Comparison of ENCODE assay signal across 8 cellular contexts in genomic region chr19:37077615-37077928, GRCh38. TPM values are rescaled to one million over a fixed set of nuclear protein-coding genes. Genes with fewer than 3 reads are reported as not detected.
DNase-seq lines count a peak whose midpoint lies in the region; ATAC-seq, FAIRE-seq and TF ChIP-seq lines count a peak whose summit lies in the region.

No MANE protein-coding gene starts in this region.

- TF ChIP-seq CTCF in AG10803 (conservative IDR thresholded peaks at IDR 0.05; ENCODE audit: low read length) (no peak), astrocyte (IDR thresholded peaks at IDR 0.05; ENCODE audit: insufficient read depth, low read depth, low read length) (no peak), right lobe of liver (IDR thresholded peaks at IDR 0.05) (no peak), type B pancreatic cell (conservative IDR thresholded peaks at IDR 0.05) (no peak)

- peak overlapping the region; percentile 92 for H3K9ac ChIP-seq in astrocyte (ENCODE audit: low read length)

- H3K27me3 ChIP-seq in astrocyte (ENCODE audit: insufficient read depth, low read length) = no peaks in the 10 kb centered on the region
- H3K27me3 ChIP-seq in right lobe of liver = no peaks in the 10 kb centered on the region

- H3K27ac ChIP-seq in astrocyte (ENCODE audit: low read depth, low read length) = peak overlapping the region; percentile 68
- H3K27ac ChIP-seq in right lobe of liver = peak overlapping the region; percentile 61 to 68 (median 63)

- no peak for DNase-seq in AG10803 (ENCODE audit: low read depth)
- DNase-seq in astrocyte (ENCODE audit: low read depth) = no peak
- no peak for DNase-seq in right lobe of liver
- DNase-seq in type B pancreatic cell (ENCODE audit: extremely low spot score, unreplicated experiment) = no peak
- no peak for DNase-seq in stimulated activated CD4-positive, alpha-beta T cell treated with anti-CD3 and anti-CD28 coated beads, Interleukin-4, amount 100 ng/mL, for 24 hours
- DNase-seq in NCI-H2227 treated with DMSO at 0.1 percent for 48 hours (lab: John Stamatoyannopoulos, UW) = no peak

- H3K4me3 Mint-ChIP-seq in astrocyte (ENCODE audit: unreplicated experiment) (peak overlapping the region; percentile 94), type B pancreatic cell (peak overlapping the region; percentile 95)

- H3K4me1 Mint-ChIP-seq in astrocyte (ENCODE audit: low read depth, unreplicated experiment) = peaks cover 3% of the 10 kb centered on the region
- peaks cover 3% of the 10 kb centered on the region for H3K4me1 Mint-ChIP-seq in type B pancreatic cell (ENCODE audit: unreplicated experiment)

- H3K36me3 Mint-ChIP-seq in astrocyte (ENCODE audit: low read depth, unreplicated experiment) (peaks cover 5% of the 10 kb centered on the region), type B pancreatic cell (peaks cover 32% of the 10 kb centered on the region)

- TF ChIP-seq POLR2A in right lobe of liver (IDR thresholded peaks at IDR 0.05) = no peak

- peak overlapping the region; percentile 42 for H3K27ac Mint-ChIP-seq in astrocyte (ENCODE audit: unreplicated experiment)
- peak overlapping the region; percentile 91 for H3K27ac Mint-ChIP-seq in type B pancreatic cell

- H3K9me3 ChIP-seq in astrocyte (ENCODE audit: insufficient read depth, low read depth, low read length) (no peaks in the 10 kb centered on the region), right lobe of liver (peaks cover 0 to 7% (median 0%) of the 10 kb centered on the region in 4 donors)

- H3K4me1 ChIP-seq in astrocyte (ENCODE audit: insufficient read depth, low read length) (peaks cover 6% of the 10 kb centered on the region), right lobe of liver (peaks cover 0 to 16% (median 3%) of the 10 kb centered on the region in 4 donors)

- H3K79me2 ChIP-seq in astrocyte (ENCODE audit: insufficient read depth, low read length) = peaks cover 29% of the 10 kb centered on the region

- ATAC-seq in HG03439 (IDR thresholded peaks at IDR 0.05; ENCODE audit: unreplicated experiment) = peak; percentile 4
- no peak for ATAC-seq in right lobe of liver
- no peak for ATAC-seq in GM21737 (IDR thresholded peaks at IDR 0.05; ENCODE audit: unreplicated experiment)

- no peaks in the 10 kb centered on the region for H3K36me3 ChIP-seq in astrocyte (ENCODE audit: insufficient read depth, low read length)
- H3K36me3 ChIP-seq in right lobe of liver = no peaks in the 10 kb centered on the region

- peak overlapping the region; percentile 99 for H3K4me2 ChIP-seq in astrocyte (ENCODE audit: low read length)

- no peaks in the 10 kb centered on the region for H4K20me1 ChIP-seq in astrocyte (ENCODE audit: insufficient read depth, low read length)

- no peak for FAIRE-seq in astrocyte (lab: Jason Lieb, UNC)

- H3K9me3 Mint-ChIP-seq in astrocyte (ENCODE audit: unreplicated experiment) (peaks cover 16% of the 10 kb centered on the region), type B pancreatic cell (peaks cover 8% of the 10 kb centered on the region)

- H3K4me3 ChIP-seq in AG10803 (ENCODE audit: low read length) (peak overlapping the region; percentile 99), astrocyte (ENCODE audit: insufficient read depth, low read depth, low read length) (peak overlapping the region; percentile 97), right lobe of liver (peak overlapping the region; percentile 76 to 92 (median 88))

- intact Hi-C loops in right lobe of liver (cut with DNase I) = no loop called here

- peak overlapping the region; percentile 92 for H2AFZ ChIP-seq in astrocyte (ENCODE audit: low read depth, low read length)

- WGBS in right lobe of liver (ENCODE audit: insufficient coverage, low coverage, low lambda C conversion rate, missing lambda C conversion rate) = 0% methylated on average over 6 of the region's 6 CpGs

- H3K27me3 Mint-ChIP-seq in astrocyte (ENCODE audit: low read depth, unreplicated experiment) = no peaks in the 10 kb centered on the region
- H3K27me3 Mint-ChIP-seq in type B pancreatic cell = no peaks in the 10 kb centered on the region

RNA-seq across cellular contexts. Expression of gene ZNF420, which starts 0.7 kb away (rescaled TPM):
- 6.9 and 8.1 TPM in 2 replicates for total RNA-seq in astrocyte
- total RNA-seq in right lobe of liver = 1 to 10 TPM; 1.9 to 5.3 (median 3.5) TPM
- total RNA-seq in type B pancreatic cell (ENCODE audit: low replicate concordance) = 13.3 and 17.3 TPM in 2 replicates
